In genomic region chr4:83128235-83128929, GRCh38 we compare ENCODE assay signal across 10 cellular contexts. TPM values are rescaled to one million over a fixed set of nuclear protein-coding genes. Genes with fewer than 3 reads are reported as not detected.
DNase-seq lines count a peak whose midpoint lies in the region; ATAC-seq and TF ChIP-seq lines count a peak whose summit lies in the region.
"Had no signal": no experiment of that assay in that cellular context is flagged by ENCODE, and none has a peak within 500 bp of the region (broad histone marks: within the 10 kb centered on the region; RNA-seq: fewer than 3 reads in every experiment).

No MANE protein-coding gene starts in this region.

- in situ Hi-C loops in mammary epithelial cell (cut with MboI; ENCODE audit: low sequenced_read_pairs in 2 of 2) = no loop called here

- no peaks in the 10 kb centered on the region for H3K9me3 ChIP-seq in mammary epithelial cell (replicated peaks; ENCODE audit: insufficient read depth, low read length)
- no peaks in the 10 kb centered on the region for H3K9me3 ChIP-seq in CD4-positive, alpha-beta T cell (ENCODE audit: control insufficient read depth, low read length)

- no peak overlapping the region for H3K4me3 ChIP-seq in mammary epithelial cell (replicated peaks in 1 of 3; ENCODE audit: insufficient read depth in 1 of 3, low read depth in 2 of 3, low read length in 3 of 3)
- H3K4me3 ChIP-seq: lung, skin epidermis had no signal

- H3K79me2 ChIP-seq in mammary epithelial cell (ENCODE audit: insufficient read depth, low read length) = no peaks in the 10 kb centered on the region

- H3K9ac ChIP-seq in mammary epithelial cell (ENCODE audit: insufficient read depth, low read length) = no peak overlapping the region

- POLR2A ChIA-PET in CD4-positive, alpha-beta T cell (lab: Charles Lee) = no interaction called here

- H3K4me1 ChIP-seq in mammary epithelial cell (ENCODE audit: insufficient read depth, low read length) = peaks cover 11% of the 10 kb centered on the region

- peak; percentile 33 to 46 for ATAC-seq in natural killer cell treated with Interleukin-12 subunit alpha and Interleukin-12 subunit beta and Interleukin-15 and Interleukin-18, amount 100 ng/mL, for 72 hours
- no peak for ATAC-seq in CD4-positive, alpha-beta T cell (ENCODE audit: poor library complexity)

- no peaks in the 10 kb centered on the region for H3K27me3 ChIP-seq in mammary epithelial cell (ENCODE audit: insufficient read depth, low read length)
- no peaks in the 10 kb centered on the region for H3K27me3 ChIP-seq in CD4-positive, alpha-beta T cell (ENCODE audit: control insufficient read depth, insufficient read depth, low read length)

- H3K4me2 ChIP-seq in mammary epithelial cell (ENCODE audit: insufficient read depth, low read depth, low read length) = peak overlapping the region; percentile 39

- no peak for TF ChIP-seq CTCF in mammary epithelial cell (conservative IDR thresholded peaks at IDR 0.05 in 1 of 2, IDR thresholded peaks at IDR 0.05 in 1 of 2; ENCODE audit: extremely low read depth in 1 of 2, insufficient read depth in 1 of 2, low read depth in 1 of 2, low read length in 2 of 2)
- no peak for TF ChIP-seq CTCF in CD4-positive, alpha-beta T cell (IDR thresholded peaks at IDR 0.05)

- no peak overlapping the region for H3K4me3 Mint-ChIP-seq in natural killer cell treated with Interleukin-12 subunit alpha and Interleukin-12 subunit beta and Interleukin-15 and Interleukin-18, amount 100 ng/mL, for 72 hours
- no peak overlapping the region for H3K4me3 Mint-ChIP-seq in CD4-positive, alpha-beta T cell

- CTCF ChIA-PET in mammary epithelial cell (lab: Charles Lee; ENCODE audit: low non-redundant PET) = no interaction called here
- CTCF ChIA-PET in CD4-positive, alpha-beta T cell (lab: Charles Lee) = no interaction called here

- H3K27ac ChIP-seq in mammary epithelial cell (ENCODE audit: insufficient read depth, low read depth, low read length) = no peak overlapping the region
- H3K27ac ChIP-seq in CD4-positive, alpha-beta T cell (ENCODE audit: low read depth, low read length) = no peak overlapping the region
- H3K27ac ChIP-seq: skin epidermis had no signal

- H3K4me1 Mint-ChIP-seq in natural killer cell treated with Interleukin-12 subunit alpha and Interleukin-12 subunit beta and Interleukin-15 and Interleukin-18, amount 100 ng/mL, for 72 hours (ENCODE audit: low read depth in 2 of 2) = peaks cover 23 to 32% of the 10 kb centered on the region in 2 donors
- H3K4me1 Mint-ChIP-seq in CD4-positive, alpha-beta T cell (ENCODE audit: low read depth) = peaks cover 16% of the 10 kb centered on the region

- peak; percentile 40 for DNase-seq in Daoy (ENCODE audit: low read depth)
- peak; percentile 91 for DNase-seq in NCI-H226
- DNase-seq in mammary epithelial cell = peak; percentile 86
- DNase-seq in natural killer cell treated with Interleukin-12 subunit alpha and Interleukin-12 subunit beta and Interleukin-15 and Interleukin-18, amount 100 ng/mL, for 72 hours (ENCODE audit: low spot score) = no peak
- no peak for DNase-seq in stimulated activated CD4-positive, alpha-beta T cell treated with anti-CD3 and anti-CD28 coated beads, Interleukin-4, amount 100 ng/mL, for 1 hour
- no peak for DNase-seq in SHP77 (lab: John Stamatoyannopoulos, UW)
- DNase-seq in CD4-positive, alpha-beta T cell = no peak
- no peak for DNase-seq in NCI-H146 (lab: John Stamatoyannopoulos, UW)

- peak overlapping the region; percentile 82 for H2AFZ ChIP-seq in mammary epithelial cell (ENCODE audit: low read depth, low read length)

- 26% methylated on average over 3 of the region's 5 CpGs for WGBS in mammary epithelial cell (ENCODE audit: low coverage, missing lambda C conversion rate)

- dilution Hi-C loops in mammary epithelial cell (cut with HindIII; ENCODE audit: low sequenced_read_pairs) = no loop called here

- H3K36me3 Mint-ChIP-seq in natural killer cell treated with Interleukin-12 subunit alpha and Interleukin-12 subunit beta and Interleukin-15 and Interleukin-18, amount 100 ng/mL, for 72 hours = peaks cover 2% of the 10 kb centered on the region
- H3K36me3 Mint-ChIP-seq in CD4-positive, alpha-beta T cell (ENCODE audit: low read depth) = no peaks in the 10 kb centered on the region

- intact Hi-C loops in mammary epithelial cell (cut with micrococcal nuclease) = loop anchor here (2.0 kb wide), 1 partner anchor 18 kb away; no protein-coding TSS in a partner anchor
- intact Hi-C loops in CD4-positive, alpha-beta T cell (cut with DNase I, micrococcal nuclease) = no loop called here

- H3K27ac Mint-ChIP-seq in natural killer cell treated with Interleukin-12 subunit alpha and Interleukin-12 subunit beta and Interleukin-15 and Interleukin-18, amount 100 ng/mL, for 72 hours = peak overlapping the region in 1 of 2 donors; percentile 84
- H3K27ac Mint-ChIP-seq in CD4-positive, alpha-beta T cell = no peak overlapping the region

- no peaks in the 10 kb centered on the region for H3K27me3 Mint-ChIP-seq in natural killer cell treated with Interleukin-12 subunit alpha and Interleukin-12 subunit beta and Interleukin-15 and Interleukin-18, amount 100 ng/mL, for 72 hours
- H3K27me3 Mint-ChIP-seq in CD4-positive, alpha-beta T cell = no peaks in the 10 kb centered on the region

- no peaks in the 10 kb centered on the region for H3K36me3 ChIP-seq in mammary epithelial cell (ENCODE audit: insufficient read depth, low read length)

- peaks cover under 1% of the 10 kb centered on the region for H3K9me3 Mint-ChIP-seq in natural killer cell treated with Interleukin-12 subunit alpha and Interleukin-12 subunit beta and Interleukin-15 and Interleukin-18, amount 100 ng/mL, for 72 hours
- H3K9me3 Mint-ChIP-seq in CD4-positive, alpha-beta T cell = no peaks in the 10 kb centered on the region

- no TSS peak for BruUV-seq in mammary epithelial cell (replicated peaks; lab: Mats Ljungman, UMichigan)

- no peaks in the 10 kb centered on the region for H4K20me1 ChIP-seq in mammary epithelial cell (ENCODE audit: insufficient read depth, low read length)

RNA-seq across cellular contexts. Expression of gene PLAC8, which starts 13.9 kb away (rescaled TPM):
- total RNA-seq in Daoy (2014; rRNA removed; shearing (Covaris generic)) = 28.2 and 46.7 TPM in 2 replicates
- total RNA-seq in mammary epithelial cell = 1 to 10 TPM in 1 of 2 donors, under 1 TPM in 1; 0.40 to 2.8 TPM
- 10.4 TPM for polyA plus RNA-seq in mammary epithelial cell
- polyA minus RNA-seq in mammary epithelial cell = 51.7 TPM
- total RNA-seq in natural killer cell treated with Interleukin-12 subunit alpha and Interleukin-12 subunit beta and Interleukin-15 and Interleukin-18, amount 100 ng/mL, for 72 hours = 10 to 100 TPM; 10.0 to 37.4 TPM
- total RNA-seq in CD4-positive, alpha-beta T cell = 100 to 1,000 TPM; 249 to 259 TPM

Comparison
In these comparisons a context has a peak if more than half of its experiments do, and no peak if none do; other contexts are left out.
1. DNase-seq: peak in Daoy (single experiment), NCI-H226 (single experiment) and mammary epithelial cell (single experiment); none in natural killer cell treated with Interleukin-12 subunit alpha and Interleukin-12 subunit beta and Interleukin-15 and Interleukin-18, amount 100 ng/mL, for 72 hours (single experiment), stimulated activated CD4-positive, alpha-beta T cell treated with anti-CD3 and anti-CD28 coated beads, Interleukin-4, amount 100 ng/mL, for 1 hour (single experiment), SHP77 (0 of 2), CD4-positive, alpha-beta T cell (0 of 10) and NCI-H146 (single experiment).